ENCODE assay signal across 13 cellular contexts in genomic region chr14:54894995-54895394, GRCh38. TPM values are rescaled to one million over a fixed set of nuclear protein-coding genes. Genes with fewer than 3 reads are reported as not detected.
DNase-seq lines count a peak whose midpoint lies in the region; ATAC-seq lines count a peak whose summit lies in the region.
"Had no signal": no experiment of that assay in that cellular context is flagged by ENCODE, and none has a peak within 500 bp of the region (broad histone marks: within the 10 kb centered on the region; RNA-seq: fewer than 3 reads in every experiment).

No MANE protein-coding gene starts in this region.

- no peaks in the 10 kb centered on the region for H3K9me3 Mint-ChIP-seq in activated T-helper 1 cell treated with anti-CD3 and anti-CD28 coated beads, Interleukin-12 subunit alpha, Interleukin-12 subunit beta, Interleukin-2, Interleukin-4 antibody, amounts not matched to agents 30 ng/mL and 10 ng/mL and 1 ng/mL, durations not matched to agents 14 hours and 24 hours and 36 hours
- H3K9me3 Mint-ChIP-seq: stimulated activated naive CD8-positive, alpha-beta T cell treated with anti-CD3 and anti-CD28 coated beads, Interleukin-15, Interleukin-2, amounts not matched to agents 100 ng/mL and 50 ng/mL, for 24 hours had no signal

- intact Hi-C loops in activated T-helper 1 cell treated with anti-CD3 and anti-CD28 coated beads, Interleukin-12 subunit alpha, Interleukin-12 subunit beta, Interleukin-2, Interleukin-4 antibody, amounts not matched to agents 30 ng/mL and 10 ng/mL and 1 ng/mL, durations not matched to agents 14 hours and 24 hours and 36 hours (cut with micrococcal nuclease) = no loop called here

- peaks cover 23% of the 10 kb centered on the region for H3K36me3 Mint-ChIP-seq in activated T-helper 1 cell treated with anti-CD3 and anti-CD28 coated beads, Interleukin-12 subunit alpha, Interleukin-12 subunit beta, Interleukin-2, Interleukin-4 antibody, amounts not matched to agents 30 ng/mL and 10 ng/mL and 1 ng/mL, durations not matched to agents 14 hours and 24 hours and 36 hours (ENCODE audit: low read depth)

- no peaks in the 10 kb centered on the region for H3K27me3 Mint-ChIP-seq in activated T-helper 1 cell treated with anti-CD3 and anti-CD28 coated beads, Interleukin-12 subunit alpha, Interleukin-12 subunit beta, Interleukin-2, Interleukin-4 antibody, amounts not matched to agents 30 ng/mL and 10 ng/mL and 1 ng/mL, durations not matched to agents 14 hours and 24 hours and 36 hours (ENCODE audit: insufficient read depth)
- H3K27me3 Mint-ChIP-seq: B cell; stimulated activated naive CD8-positive, alpha-beta T cell treated with anti-CD3 and anti-CD28 coated beads, Interleukin-15, Interleukin-2, amounts not matched to agents 100 ng/mL and 50 ng/mL, for 24 hours had no signal

- H3K4me3 Mint-ChIP-seq in activated T-helper 1 cell treated with anti-CD3 and anti-CD28 coated beads, Interleukin-12 subunit alpha, Interleukin-12 subunit beta, Interleukin-2, Interleukin-4 antibody, amounts not matched to agents 30 ng/mL and 10 ng/mL and 1 ng/mL, durations not matched to agents 14 hours and 24 hours and 36 hours = no peak overlapping the region
- H3K4me3 Mint-ChIP-seq: B cell; stimulated activated naive CD8-positive, alpha-beta T cell treated with anti-CD3 and anti-CD28 coated beads, Interleukin-15, Interleukin-2, amounts not matched to agents 100 ng/mL and 50 ng/mL, for 24 hours had no signal

- peak overlapping the region; percentile 54 for H3K27ac Mint-ChIP-seq in activated T-helper 1 cell treated with anti-CD3 and anti-CD28 coated beads, Interleukin-12 subunit alpha, Interleukin-12 subunit beta, Interleukin-2, Interleukin-4 antibody, amounts not matched to agents 30 ng/mL and 10 ng/mL and 1 ng/mL, durations not matched to agents 14 hours and 24 hours and 36 hours
- H3K27ac Mint-ChIP-seq: B cell; stimulated activated naive CD8-positive, alpha-beta T cell treated with anti-CD3 and anti-CD28 coated beads, Interleukin-15, Interleukin-2, amounts not matched to agents 100 ng/mL and 50 ng/mL, for 24 hours had no signal

- in situ Hi-C loops in ACHN (cut with HindIII; ENCODE audit: low pct_ligation_motif_present, low pct_unique_long_range_greater_than_20kb, low sequenced_read_pairs) = no loop called here

- DNase-seq in ACHN (peak; percentile 40), HCEC 1CT (peak; percentile 22), iris pigment epithelial cell (ENCODE audit: low read depth) (peak; percentile 69), SHP77 treated with DMSO at 0.1 percent for 48 hours (lab: John Stamatoyannopoulos, UW) (no peak), amygdala (lab: John Stamatoyannopoulos, UW) (no peak)
- DNase-seq in activated T-helper 1 cell treated with anti-CD3 and anti-CD28 coated beads, Interleukin-12 subunit alpha, Interleukin-12 subunit beta, Interleukin-2, Interleukin-4 antibody, amounts not matched to agents 30 ng/mL and 10 ng/mL and 1 ng/mL, durations not matched to agents 14 hours and 24 hours and 36 hours (ENCODE audit: low spot score) = no peak
- DNase-seq: activated gamma-delta T cell treated with Interleukin-2 at 50 U/mL for 16 hours, islet precursor cell, NCI-H1092 treated with DMSO at 0.1 percent for 48 hours had no signal

- ATAC-seq in HG03280 (IDR thresholded peaks at IDR 0.05; ENCODE audit: unreplicated experiment) = no peak
- no peak for ATAC-seq in HG03439 (IDR thresholded peaks at IDR 0.05; ENCODE audit: unreplicated experiment)

- H3K4me1 Mint-ChIP-seq in activated T-helper 1 cell treated with anti-CD3 and anti-CD28 coated beads, Interleukin-12 subunit alpha, Interleukin-12 subunit beta, Interleukin-2, Interleukin-4 antibody, amounts not matched to agents 30 ng/mL and 10 ng/mL and 1 ng/mL, durations not matched to agents 14 hours and 24 hours and 36 hours (ENCODE audit: low read depth) = peaks cover 45% of the 10 kb centered on the region

RNA-seq across cellular contexts. Expression of gene GCH1, which starts 7.6 kb away (rescaled TPM):
- total RNA-seq in activated T-helper 1 cell treated with anti-CD3 and anti-CD28 coated beads, Interleukin-12 subunit alpha, Interleukin-12 subunit beta, Interleukin-2, Interleukin-4 antibody, amounts not matched to agents 30 ng/mL and 10 ng/mL and 1 ng/mL, durations not matched to agents 14 hours and 24 hours and 36 hours = 61.4 and 62.4 TPM in 2 replicates

Comparison
In these comparisons a context has a peak if more than half of its experiments do, and no peak if none do; other contexts are left out.
1. DNase-seq: peak in ACHN (single experiment), HCEC 1CT (single experiment) and iris pigment epithelial cell (single experiment); none in activated T-helper 1 cell treated with anti-CD3 and anti-CD28 coated beads, Interleukin-12 subunit alpha, Interleukin-12 subunit beta, Interleukin-2, Interleukin-4 antibody, amounts not matched to agents 30 ng/mL and 10 ng/mL and 1 ng/mL, durations not matched to agents 14 hours and 24 hours and 36 hours (single experiment), SHP77 treated with DMSO at 0.1 percent for 48 hours (single experiment) and amygdala (0 of 56).